Comparison of ENCODE assay signal across 1 cellular context in the genomic region with DNA sequence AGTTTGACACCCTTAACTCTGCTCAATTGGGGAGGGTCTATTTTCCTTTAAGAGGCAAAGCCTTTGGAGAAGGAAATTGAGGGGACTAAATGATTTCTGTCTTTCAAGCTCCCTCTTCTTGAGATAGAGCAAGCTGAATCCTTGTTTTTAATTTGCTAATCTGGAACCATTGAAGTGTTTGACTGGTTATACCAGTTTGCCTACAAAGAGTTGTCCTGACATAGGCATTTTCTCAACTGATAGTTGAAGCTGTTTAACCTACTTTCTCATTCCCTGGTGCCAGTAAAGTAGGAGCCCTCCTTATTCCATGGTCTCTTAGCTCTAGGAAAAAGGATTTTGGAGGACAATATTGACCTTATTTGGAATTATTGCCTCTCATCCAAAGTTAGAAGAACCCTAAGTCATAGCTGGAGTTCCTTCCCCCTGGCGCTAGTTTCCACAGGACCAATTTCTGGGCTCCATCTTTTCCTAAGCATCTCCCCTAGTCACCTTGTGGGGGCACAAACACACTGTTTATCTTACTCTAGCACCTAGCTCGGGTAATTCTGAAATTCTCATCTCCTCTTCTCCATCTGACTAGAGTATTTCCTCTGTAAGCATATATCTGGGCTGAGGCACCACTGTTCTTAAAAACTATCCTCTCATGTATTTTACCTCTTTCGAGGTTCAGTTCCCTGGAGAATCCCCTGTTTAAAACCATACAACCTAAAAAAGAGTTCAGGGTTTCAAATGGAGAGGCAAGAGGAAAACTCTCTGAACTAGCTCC.
TF ChIP-seq lines count a peak whose summit lies in the region.

No MANE protein-coding gene starts in this region.

TF ChIP-seq in SK-N-SH, 30 proteins besides CTCF, POLR2A, EP300 and RAD21:
- TF ChIP-seq POLR2AphosphoS5 (IDR thresholded peaks at IDR 0.05; ENCODE audit: low read depth, low read length) (no peak), RXRA (IDR thresholded peaks at IDR 0.05; ENCODE audit: borderline replicate concordance, low read depth) (no peak), MEF2A (IDR thresholded peaks at IDR 0.05; ENCODE audit: borderline replicate concordance, low read depth) (no peak), USF2 (IDR thresholded peaks at IDR 0.05; ENCODE audit: borderline replicate concordance, low read depth, low read length) (no peak), REST (IDR thresholded peaks at IDR 0.05; ENCODE audit: low read depth, low read length) (no peak), YY1 (IDR thresholded peaks at IDR 0.05; ENCODE audit: low read depth) (no peak), NFIC (IDR thresholded peaks at IDR 0.05; ENCODE audit: borderline replicate concordance) (no peak), RCOR1 (IDR thresholded peaks at IDR 0.05; ENCODE audit: low read length) (no peak), CHD2 (IDR thresholded peaks at IDR 0.05; ENCODE audit: low read length, partially characterized antibody) (no peak), RFX5 (IDR thresholded peaks at IDR 0.05; ENCODE audit: low read length) (no peak), TAF1 (IDR thresholded peaks at IDR 0.05; ENCODE audit: borderline replicate concordance, low read depth, low read length) (no peak), GATA2 (CRISPR knock-in tag; IDR thresholded peaks at IDR 0.05) (no peak)
- TF ChIP-seq, protein P1, sequence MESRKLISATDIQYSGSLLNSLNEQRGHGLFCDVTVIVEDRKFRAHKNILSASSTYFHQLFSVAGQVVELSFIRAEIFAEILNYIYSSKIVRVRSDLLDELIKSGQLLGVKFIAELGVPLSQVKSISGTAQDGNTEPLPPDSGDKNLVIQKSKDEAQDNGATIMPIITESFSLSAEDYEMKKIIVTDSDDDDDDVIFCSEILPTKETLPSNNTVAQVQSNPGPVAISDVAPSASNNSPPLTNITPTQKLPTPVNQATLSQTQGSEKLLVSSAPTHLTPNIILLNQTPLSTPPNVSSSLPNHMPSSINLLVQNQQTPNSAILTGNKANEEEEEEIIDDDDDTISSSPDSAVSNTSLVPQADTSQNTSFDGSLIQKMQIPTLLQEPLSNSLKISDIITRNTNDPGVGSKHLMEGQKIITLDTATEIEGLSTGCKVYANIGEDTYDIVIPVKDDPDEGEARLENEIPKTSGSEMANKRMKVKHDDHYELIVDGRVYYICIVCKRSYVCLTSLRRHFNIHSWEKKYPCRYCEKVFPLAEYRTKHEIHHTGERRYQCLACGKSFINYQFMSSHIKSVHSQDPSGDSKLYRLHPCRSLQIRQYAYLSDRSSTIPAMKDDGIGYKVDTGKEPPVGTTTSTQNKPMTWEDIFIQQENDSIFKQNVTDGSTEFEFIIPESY (IDR thresholded peaks at IDR 0.05; ENCODE audit: borderline replicate concordance, low read depth), result no peak
TF ChIP-seq in SK-N-SH: peak in this region for 0.
